ENCODE assay signal across 9 cellular contexts in genomic region chr9:131618071-131618479, GRCh38.
A peak's percentile ranks its signal among the peaks of the same experiment; 100 is the strongest.
DNase-seq lines count a peak whose midpoint lies in the region; ATAC-seq and TF ChIP-seq lines count a peak whose summit lies in the region.
"Had no signal": no experiment of that assay in that cellular context is flagged by ENCODE, and none has a peak within 500 bp of the region (broad histone marks: within the 10 kb centered on the region; RNA-seq: fewer than 3 reads in every experiment).

No MANE protein-coding gene starts in this region.

- peaks cover 24% of the 10 kb centered on the region for H3K4me1 Mint-ChIP-seq in brain

- peaks cover 0 to 47% of the 10 kb centered on the region in 2 donors for H3K4me1 ChIP-seq in left lung

- ATAC-seq in left lung: peak; percentile 23
- no peak for ATAC-seq in GM19463 (IDR thresholded peaks at IDR 0.05; ENCODE audit: unreplicated experiment)

- no peaks in the 10 kb centered on the region for H3K9me3 Mint-ChIP-seq in brain
- H3K9me3 Mint-ChIP-seq: activated B cell treated with CpG ODN at 0.5 μM for 24 hours had no signal

- H3K4me3 ChIP-seq in left lung: no peak overlapping the region

- no peaks in the 10 kb centered on the region for H3K27me3 Mint-ChIP-seq in brain
- H3K27me3 Mint-ChIP-seq: activated B cell treated with CpG ODN at 0.5 μM for 24 hours had no signal

- DNase-seq in DMS153 (lab: John Stamatoyannopoulos, UW) (peak; percentile 31), NCI-H1694 (lab: John Stamatoyannopoulos, UW) (peak; percentile 58), left lung (peak in 1 of 2 donors; percentile 31), NCI-H1930 (lab: John Stamatoyannopoulos, UW) (no peak), UCSD-AML1 (lab: John Stamatoyannopoulos, UW; ENCODE audit: unreplicated experiment) (no peak)
- no peak for DNase-seq in central memory CD4-positive, alpha-beta T cell
- DNase-seq: activated B cell treated with CpG ODN at 0.5 μM for 24 hours had no signal

- H3K36me3 ChIP-seq in left lung: peaks cover 0 to 96% of the 10 kb centered on the region in 2 donors

- intact Hi-C loops in left lung (cut with DNase I): no loop called here

- peak overlapping the region in 4 of 5 experiments; percentile 54 to 82 (median 62) for H3K27ac Mint-ChIP-seq in brain

- H3K36me3 Mint-ChIP-seq in brain: peaks cover 80% of the 10 kb centered on the region

- TF ChIP-seq CTCF in brain (conservative IDR thresholded peaks at IDR 0.05) (no peak), left lung (IDR thresholded peaks at IDR 0.05) (no peak)

- H3K27me3 ChIP-seq in left lung: no peaks in the 10 kb centered on the region

- peak overlapping the region in 1 of 2 donors; percentile 28 for H3K27ac ChIP-seq in left lung

- H3K4me3 Mint-ChIP-seq in brain: no peak overlapping the region
- H3K4me3 Mint-ChIP-seq: activated B cell treated with CpG ODN at 0.5 μM for 24 hours had no signal

- H3K9me3 ChIP-seq in left lung: no peaks in the 10 kb centered on the region

Comparison
In these comparisons a context has a peak if more than half of its experiments do, and no peak if none do; other contexts are left out.
1. DNase-seq: peak in DMS153 (single experiment) and NCI-H1694 (single experiment); none in central memory CD4-positive, alpha-beta T cell (single experiment), NCI-H1930 (0 of 2) and UCSD-AML1 (single experiment).